24 cellular contexts compared by ENCODE assay signal in the genomic region with DNA sequence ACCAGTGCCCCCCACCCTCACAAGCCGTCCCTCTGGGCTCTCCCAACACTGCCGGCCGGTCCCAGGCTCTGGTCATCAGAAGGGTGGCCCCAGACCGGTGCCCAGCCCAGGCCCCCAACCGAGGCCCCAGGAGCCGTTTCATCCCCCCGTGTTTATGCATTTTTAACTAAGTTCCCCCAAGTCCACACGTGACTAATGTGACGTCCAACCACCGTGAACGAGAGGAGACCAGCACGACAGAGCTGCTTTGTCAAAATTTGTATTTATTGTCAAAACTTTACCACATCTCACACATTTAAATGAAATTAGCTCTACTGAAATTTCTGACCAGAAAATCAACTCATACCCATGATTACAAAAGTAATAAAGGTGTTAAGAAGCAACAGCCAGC. TPM values are rescaled to one million over a fixed set of nuclear protein-coding genes. Genes with fewer than 3 reads are reported as not detected.
"Had no signal": no experiment of that assay in that cellular context is flagged by ENCODE, and none has a peak within 500 bp of the region (broad histone marks: within the 10 kb centered on the region; RNA-seq: fewer than 3 reads in every experiment).

No MANE protein-coding gene starts in this region.

- H3K9me3 ChIP-seq: ascending aorta, body of pancreas, MG63, Peyer's patch, SJCRH30, SK-N-SH had no signal

- H3K4me3 ChIP-seq: ascending aorta, body of pancreas, MG63, Peyer's patch, SJCRH30 had no signal

- ATAC-seq: body of pancreas had no signal

- H3K27me3 ChIP-seq: ascending aorta, body of pancreas, MG63, SJCRH30 had no signal

- FAIRE-seq: bronchial epithelial cell had no signal

- H3K9me2 ChIP-seq: SK-N-SH had no signal

- H3K4me1 ChIP-seq: ascending aorta had no signal

- H3K36me3 ChIP-seq: ascending aorta, MG63, Peyer's patch, SJCRH30 had no signal

- H3K9ac ChIP-seq: KMS-11, SK-N-SH had no signal

- DNase-seq: activated CD4-positive, alpha-beta T cell treated with anti-CD3 and anti-CD28 coated beads, Interleukin-2, amount 50 U/mL, for 1 hour; activated T-cell treated with anti-CD3 and anti-CD28 coated beads for 4 hours; amniotic stem cell; body of pancreas; central memory CD4-positive, alpha-beta T cell; NCI-H1092 treated with DMSO at 0.1 percent for 48 hours; NCI-H1694 treated with DMSO at 0.1 percent for 48 hours; NCI-H2029 treated with DMSO at 0.1 percent for 48 hours; NCI-H345; Right ventricle myocardium superior; T-helper 1 cell had no signal

- H3K4me2 ChIP-seq: KMS-11, SK-N-SH had no signal

- H3K27ac ChIP-seq: ascending aorta, body of pancreas, KMS-11, Peyer's patch, RWPE1, SJCRH30, VCaP had no signal

RNA-seq across cellular contexts. Expression of gene VENTX, which starts 8.6 kb away (rescaled TPM):
- total RNA-seq: activated CD4-positive, alpha-beta memory T cell treated with anti-CD3 and anti-CD28 coated beads, Interleukin-2, amount 10 ng/mL, durations not matched to agents 7 days and 5 days; activated CD4-positive, alpha-beta T cell treated with anti-CD3 and anti-CD28 coated beads for 36 hours; activated CD8-positive, alpha-beta memory T cell treated with anti-CD3 and anti-CD28 coated beads for 36 hours; bronchial epithelial cell; T-helper 2 cell treated with Interferon-gamma antibody and Interleukin-4, amounts not matched to agents 100 ng/mL and 5 ng/mL, for 36 hours had no signal
- polyA plus RNA-seq: SK-N-SH had no signal

RNA-seq across cellular contexts. Expression of gene UTF1, which starts 16.2 kb away (rescaled TPM):
- total RNA-seq: activated CD4-positive, alpha-beta memory T cell treated with anti-CD3 and anti-CD28 coated beads, Interleukin-2, amount 10 ng/mL, durations not matched to agents 7 days and 5 days; activated CD4-positive, alpha-beta T cell treated with anti-CD3 and anti-CD28 coated beads for 36 hours; activated CD8-positive, alpha-beta memory T cell treated with anti-CD3 and anti-CD28 coated beads for 36 hours; ascending aorta; body of pancreas; bronchial epithelial cell; Peyer's patch; Right ventricle myocardium superior; SJCRH30; T-helper 2 cell treated with Interferon-gamma antibody and Interleukin-4, amounts not matched to agents 100 ng/mL and 5 ng/mL, for 36 hours had no signal
- polyA plus RNA-seq: SK-N-SH had no signal
